In the genomic region with DNA sequence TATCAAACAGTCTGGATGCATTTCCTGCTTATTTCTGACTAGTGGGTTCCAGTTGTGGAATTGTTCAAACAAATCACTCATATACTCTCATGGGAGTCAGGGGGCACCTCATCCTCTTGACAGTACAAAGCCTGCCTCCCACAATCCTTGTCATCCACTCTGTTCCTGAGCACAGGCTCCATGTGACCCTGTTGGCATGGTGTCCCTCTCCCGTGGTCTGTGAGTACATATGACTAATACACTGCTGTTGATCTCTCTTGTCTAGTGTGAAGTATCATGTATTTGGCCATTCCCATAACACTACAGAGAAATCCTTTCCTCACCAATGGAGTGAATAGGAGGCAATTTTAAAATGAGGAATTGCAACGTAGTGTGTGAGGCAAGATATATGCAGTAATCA, we compare ENCODE assay signal across 14 cellular contexts.
DNase-seq lines count a peak whose midpoint lies in the region; ATAC-seq and TF ChIP-seq lines count a peak whose summit lies in the region.
"Had no signal": no experiment of that assay in that cellular context is flagged by ENCODE, and none has a peak within 500 bp of the region (broad histone marks: within the 10 kb centered on the region; RNA-seq: fewer than 3 reads in every experiment).

No MANE protein-coding gene starts in this region.

- no peaks in the 10 kb centered on the region for H3K9me2 ChIP-seq in GM23338 (ENCODE audit: insufficient read depth)

- BruUV-seq in Panc1 (replicated peaks; lab: Mats Ljungman, UMichigan) = no TSS peak

- H3K27me3 ChIP-seq in AG04450 (ENCODE audit: control insufficient read depth, insufficient read depth, low read length) (no peaks in the 10 kb centered on the region), Panc1 (ENCODE audit: control insufficient read depth, insufficient read depth, low read length) (no peaks in the 10 kb centered on the region), esophagus muscularis mucosa (no peaks in the 10 kb centered on the region), GM23338 (ENCODE audit: insufficient read depth) (no peaks in the 10 kb centered on the region)

- TF ChIP-seq POLR2A in esophagus muscularis mucosa (IDR thresholded peaks at IDR 0.05; ENCODE audit: low read depth) = no peak

- no peaks in the 10 kb centered on the region for H3K36me3 Mint-ChIP-seq in GM23338 (ENCODE audit: low read depth)
- H3K36me3 Mint-ChIP-seq: activated naive CD8-positive, alpha-beta T cell treated with anti-CD3 and anti-CD28 coated beads, Interleukin-2, amount 10 ng/mL, durations not matched to agents 7 days and 5 days; CD4-positive, CD25-positive, alpha-beta regulatory T cell had no signal

- H3K27ac ChIP-seq in AG04450 (ENCODE audit: low read depth, low read length) (peak overlapping the region; percentile 33), Panc1 (ENCODE audit: low read length) (no peak overlapping the region), esophagus muscularis mucosa (replicated peaks in 1 of 4) (peak overlapping the region in 3 of 4 donors; percentile 23 to 39 (median 27)), GM23338 (ENCODE audit: low read depth) (no peak overlapping the region)
- H3K27ac ChIP-seq: WERI-Rb-1 had no signal

- H3K9me3 Mint-ChIP-seq in GM23338 = no peaks in the 10 kb centered on the region
- H3K9me3 Mint-ChIP-seq: activated naive CD8-positive, alpha-beta T cell treated with anti-CD3 and anti-CD28 coated beads, Interleukin-2, amount 10 ng/mL, durations not matched to agents 7 days and 5 days had no signal

- intact Hi-C loops in Panc1 (cut with micrococcal nuclease; ENCODE audit: unreplicated experiment) (no loop called here), esophagus muscularis mucosa (cut with DNase I) (no loop called here)

- WGBS in esophagus muscularis mucosa = 63% methylated on average over 2 of the region's 2 CpGs

- no peaks in the 10 kb centered on the region for H4K20me1 ChIP-seq in GM23338 (replicated peaks; ENCODE audit: insufficient read depth)

- in situ Hi-C loops in Panc1 (cut with HindIII; ENCODE audit: low pct_unique_long_range_greater_than_20kb, low sequenced_read_pairs) = no loop called here

- no peak for TF ChIP-seq EP300 in esophagus muscularis mucosa (IDR thresholded peaks at IDR 0.05)

- H3K27ac Mint-ChIP-seq in GM23338 = no peak overlapping the region
- H3K27ac Mint-ChIP-seq: activated naive CD8-positive, alpha-beta T cell treated with anti-CD3 and anti-CD28 coated beads, Interleukin-2, amount 10 ng/mL, durations not matched to agents 7 days and 5 days; CD4-positive, CD25-positive, alpha-beta regulatory T cell had no signal

- ATAC-seq in Panc1 (peak; percentile 66), GM23338 (no peak)

- H3K9me3 ChIP-seq in AG04450 (ENCODE audit: control insufficient read depth, insufficient read depth, low read length) (peaks cover 2% of the 10 kb centered on the region; the same call in 1 of the 2 replicates), Panc1 (ENCODE audit: control insufficient read depth, insufficient read depth, low read depth, low read length) (no peaks in the 10 kb centered on the region), esophagus muscularis mucosa (no peaks in the 10 kb centered on the region)
- H3K9me3 ChIP-seq: HAP-1 had no signal

- H3K27me3 Mint-ChIP-seq in GM23338 (ENCODE audit: insufficient read depth, low read depth, poor library complexity) = peaks cover 1% of the 10 kb centered on the region
- H3K27me3 Mint-ChIP-seq: CD4-positive, CD25-positive, alpha-beta regulatory T cell had no signal

- no peak overlapping the region for H2AFZ ChIP-seq in GM23338

- H3K4me1 ChIP-seq in Panc1 (ENCODE audit: control insufficient read depth, insufficient read depth, low read length) = peaks cover 6% of the 10 kb centered on the region
- H3K4me1 ChIP-seq in esophagus muscularis mucosa = peaks cover 9 to 37% (median 27%) of the 10 kb centered on the region in 4 donors
- H3K4me1 ChIP-seq in GM23338 (ENCODE audit: insufficient read depth) = 0 out of 2 replicates have a peak, but pooled peaks cover 12% of the 10 kb centered on the region
- H3K4me1 ChIP-seq: HAP-1 had no signal

- CTCF ChIA-PET in AG04450 (lab: Charles Lee) = no interaction called here
- CTCF ChIA-PET in Panc1 (lab: Charles Lee) = no interaction called here

- no peak overlapping the region for H3K4me3 ChIP-seq in AG04450 (ENCODE audit: low read depth, low read length)
- no peak overlapping the region for H3K4me3 ChIP-seq in Panc1 (ENCODE audit: low read depth in 2 of 2, low read length in 2 of 2)
- no peak overlapping the region for H3K4me3 ChIP-seq in esophagus muscularis mucosa
- H3K4me3 ChIP-seq in GM23338 = no peak overlapping the region
- H3K4me3 ChIP-seq: HAP-1 had no signal

- H3K4me1 Mint-ChIP-seq in GM23338 = peaks cover 8% of the 10 kb centered on the region
- H3K4me1 Mint-ChIP-seq: CD4-positive, CD25-positive, alpha-beta regulatory T cell had no signal

- no peak overlapping the region for H3K4me2 ChIP-seq in GM23338

- no peak overlapping the region for H3K4me3 Mint-ChIP-seq in GM23338
- H3K4me3 Mint-ChIP-seq: activated naive CD8-positive, alpha-beta T cell treated with anti-CD3 and anti-CD28 coated beads, Interleukin-2, amount 10 ng/mL, durations not matched to agents 7 days and 5 days; CD4-positive, CD25-positive, alpha-beta regulatory T cell had no signal

- no peaks in the 10 kb centered on the region for H3F3A ChIP-seq in GM23338 (replicated peaks; ENCODE audit: low read depth)

- no peaks in the 10 kb centered on the region for H3K79me2 ChIP-seq in GM23338 (replicated peaks; ENCODE audit: insufficient read depth)

- peak; percentile 68 for DNase-seq in AG04450 (ENCODE audit: low read depth, low spot score)
- DNase-seq in Panc1 (ENCODE audit: low read depth, low spot score) = peak; percentile 74
- DNase-seq in esophagus muscularis mucosa (ENCODE audit: extremely low spot score) = peak; percentile 93
- DNase-seq in mucosa of gallbladder (ENCODE audit: low spot score) = peak; percentile 24
- DNase-seq in COLO668 (lab: John Stamatoyannopoulos, UW; ENCODE audit: unreplicated experiment) = no peak
- DNase-seq in activated gamma-delta T cell (lab: John Stamatoyannopoulos, UW) = no peak
- DNase-seq in stimulated activated CD4-positive, alpha-beta T cell treated with anti-CD3 and anti-CD28 coated beads, Interleukin-1b, Interleukin-23, amount 100 ng/mL, for 48 hours = no peak
- DNase-seq in GM23338 (ENCODE audit: low spot score) = no peak
- DNase-seq: activated naive CD8-positive, alpha-beta T cell treated with anti-CD3 and anti-CD28 coated beads, Interleukin-2, amount 10 ng/mL, durations not matched to agents 7 days and 5 days; CD4-positive, CD25-positive, alpha-beta regulatory T cell; NCI-H526 treated with DMSO at 0.1 percent for 48 hours; stimulated activated CD4-positive, alpha-beta T cell treated with anti-CD3 and anti-CD28 coated beads, Interleukin-12 subunit alpha, Interleukin-12 subunit beta, amount 100 ng/mL, for 4 hours; WERI-Rb-1 had no signal

- H3K36me3 ChIP-seq in Panc1 (ENCODE audit: control insufficient read depth, insufficient read depth, low read length) (no peaks in the 10 kb centered on the region), esophagus muscularis mucosa (no peaks in the 10 kb centered on the region), GM23338 (ENCODE audit: insufficient read depth) (no peaks in the 10 kb centered on the region)
- H3K36me3 ChIP-seq: HAP-1, WERI-Rb-1 had no signal

- TF ChIP-seq CTCF in AG04450 (IDR thresholded peaks at IDR 0.05; ENCODE audit: low read depth, low read length) = no peak
- no peak for TF ChIP-seq CTCF in Panc1 (IDR thresholded peaks at IDR 0.05)
- TF ChIP-seq CTCF in esophagus muscularis mucosa (IDR thresholded peaks at IDR 0.05) = no peak
- no peak for TF ChIP-seq CTCF in GM23338 (conservative IDR thresholded peaks at IDR 0.05; ENCODE audit: low read depth in 2 of 2)

- POLR2A ChIA-PET in AG04450 (lab: Yijun Ruan, JAX) (no interaction called here), Panc1 (lab: Charles Lee) (no interaction called here)

TF ChIP-seq in GM23338, 12 proteins besides CTCF, POLR2A, EP300 and RAD21:
- TF ChIP-seq NANOG (IDR thresholded peaks at IDR 0.05; ENCODE audit: borderline replicate concordance) (no peak), EZH2 (IDR thresholded peaks at IDR 0.05; ENCODE audit: low read depth, unreplicated experiment) (no peak), STAT1 (IDR thresholded peaks at IDR 0.05; ENCODE audit: unreplicated experiment) (no peak), EZH2phosphoT487 (IDR thresholded peaks at IDR 0.05; ENCODE audit: unreplicated experiment) (no peak), ZNF114 (CRISPR knock-in tag; IDR thresholded peaks at IDR 0.05) (no peak), CREB1 (CRISPR knock-in tag; IDR thresholded peaks at IDR 0.05; ENCODE audit: low read depth) (no peak), JUNB (IDR thresholded peaks at IDR 0.05; ENCODE audit: unreplicated experiment) (no peak), REST (IDR thresholded peaks at IDR 0.05; ENCODE audit: unreplicated experiment) (no peak)

Comparison
In these comparisons a context has a peak if more than half of its experiments do, and no peak if none do; other contexts are left out.
1. DNase-seq: peak in AG04450 (single experiment), Panc1 (single experiment), esophagus muscularis mucosa (single experiment) and mucosa of gallbladder (single experiment); none in COLO668 (single experiment), activated gamma-delta T cell (single experiment), stimulated activated CD4-positive, alpha-beta T cell treated with anti-CD3 and anti-CD28 coated beads, Interleukin-1b, Interleukin-23, amount 100 ng/mL, for 48 hours (single experiment) and GM23338 (single experiment).
2. H3K27ac ChIP-seq: peak in AG04450 (single experiment) and esophagus muscularis mucosa (3 of 4); none in Panc1 (single experiment) and GM23338 (single experiment).